In the genomic region with DNA sequence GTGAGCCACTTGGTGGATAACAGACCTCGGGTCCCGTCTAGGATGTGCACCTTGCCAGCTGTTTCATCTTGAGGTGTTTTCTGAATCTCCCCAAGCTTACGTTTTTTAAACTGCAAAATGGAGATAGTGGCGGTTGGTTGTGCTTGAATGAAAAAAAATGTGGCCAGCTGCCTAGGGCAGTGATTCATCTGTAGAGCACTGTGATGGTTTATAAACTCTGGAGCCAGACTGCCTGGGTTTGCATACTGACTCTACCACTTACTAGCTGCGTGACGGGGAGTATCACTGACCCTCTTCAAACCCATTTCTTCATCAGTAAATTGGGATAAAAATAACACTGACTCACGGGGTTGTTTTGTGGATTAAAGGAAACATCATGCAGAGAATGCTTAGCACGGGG, we compare ENCODE assay signal across 10 cellular contexts.
DNase-seq lines count a peak whose midpoint lies in the region; ATAC-seq and TF ChIP-seq lines count a peak whose summit lies in the region.
"Had no signal": no experiment of that assay in that cellular context is flagged by ENCODE, and none has a peak within 500 bp of the region (broad histone marks: within the 10 kb centered on the region; RNA-seq: fewer than 3 reads in every experiment).

No MANE protein-coding gene starts in this region.

- TF ChIP-seq CTCF in astrocyte of the spinal cord (IDR thresholded peaks at IDR 0.05; ENCODE audit: low read depth, low read length) = no peak

- peak; percentile 42 for TF ChIP-seq POLR2A in GM19099 (IDR thresholded peaks at IDR 0.05; ENCODE audit: extremely low read depth, insufficient read length, low read depth)

- peak; percentile 59 for DNase-seq in astrocyte of the spinal cord (ENCODE audit: low read depth, low spot score)
- DNase-seq in renal cortical epithelial cell (ENCODE audit: low read depth) = peak; percentile 90
- DNase-seq in GDM1 (lab: John Stamatoyannopoulos, UW) = no peak
- no peak for DNase-seq in NCI-H2196 treated with DMSO at 0.1 percent for 48 hours (lab: John Stamatoyannopoulos, UW; ENCODE audit: unreplicated experiment)
- no peak for DNase-seq in 8988T
- DNase-seq: CD8-positive, alpha-beta T cell; heart right ventricle had no signal

- in situ Hi-C loops in astrocyte of the spinal cord (cut with HindIII; ENCODE audit: low sequenced_read_pairs) = no loop called here

- ATAC-seq in HG03066 (IDR thresholded peaks at IDR 0.05; ENCODE audit: low read depth, unreplicated experiment) = peak; percentile 65
- ATAC-seq in HG02973 (IDR thresholded peaks at IDR 0.05; ENCODE audit: unreplicated experiment) = no peak
- ATAC-seq: CD8-positive, alpha-beta T cell had no signal

- no peak overlapping the region for H3K4me3 ChIP-seq in astrocyte of the spinal cord (ENCODE audit: low read depth, low read length)
- H3K4me3 ChIP-seq: heart right ventricle had no signal

Comparison
In these comparisons a context has a peak if more than half of its experiments do, and no peak if none do; other contexts are left out.
1. DNase-seq: peak in astrocyte of the spinal cord (single experiment) and renal cortical epithelial cell (single experiment); none in GDM1 (single experiment), NCI-H2196 treated with DMSO at 0.1 percent for 48 hours (single experiment) and 8988T (single experiment).